ENCODE assay signal across 14 cellular contexts in the genomic region with DNA sequence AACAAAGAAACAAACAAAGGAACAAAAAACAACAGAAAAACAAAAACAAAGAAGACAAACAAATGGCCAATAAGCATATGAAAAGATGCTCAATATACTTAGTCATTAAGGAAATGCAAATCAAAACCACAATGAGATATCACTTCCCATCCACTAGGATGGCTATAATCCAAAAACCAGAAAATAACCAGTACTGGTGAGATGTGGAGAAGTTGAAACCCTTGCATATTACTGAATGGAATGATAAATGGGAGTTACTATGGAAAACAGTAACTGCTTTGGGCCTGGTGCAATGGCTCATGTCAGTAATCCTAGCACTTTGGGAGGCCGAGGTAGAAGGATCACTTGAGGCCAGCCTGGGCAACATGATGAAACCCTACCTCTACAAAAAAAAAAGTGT. TPM values are rescaled to one million over a fixed set of nuclear protein-coding genes. Genes with fewer than 3 reads are reported as not detected.
DNase-seq lines count a peak whose midpoint lies in the region; ATAC-seq and TF ChIP-seq lines count a peak whose summit lies in the region.
"Had no signal": no experiment of that assay in that cellular context is flagged by ENCODE, and none has a peak within 500 bp of the region (broad histone marks: within the 10 kb centered on the region; RNA-seq: fewer than 3 reads in every experiment).

No MANE protein-coding gene starts in this region.

- H3K36me3 Mint-ChIP-seq in CD4-positive, alpha-beta T cell (ENCODE audit: low read depth), result no peaks in the 10 kb centered on the region

- H3K9me2 ChIP-seq in SK-N-SH, result no peaks in the 10 kb centered on the region

- no peak overlapping the region for H3K4me3 Mint-ChIP-seq in CD4-positive, alpha-beta T cell
- H3K4me3 Mint-ChIP-seq: H9 had no signal

- no peaks in the 10 kb centered on the region for H4K20me1 ChIP-seq in SK-N-SH (ENCODE audit: insufficient read depth)
- no peaks in the 10 kb centered on the region for H4K20me1 ChIP-seq in fibroblast of lung (ENCODE audit: control insufficient read depth, extremely low read depth, insufficient read depth, low read length)
- H4K20me1 ChIP-seq: BLaER1 had no signal

- H3F3A ChIP-seq in SK-N-SH (replicated peaks; ENCODE audit: insufficient read depth), result no peaks in the 10 kb centered on the region

- H3K27me3 ChIP-seq in SK-N-SH (ENCODE audit: insufficient read depth), result no peaks in the 10 kb centered on the region
- H3K27me3 ChIP-seq in fibroblast of lung (ENCODE audit: control insufficient read depth, insufficient read depth, low read length), result no peaks in the 10 kb centered on the region
- no peaks in the 10 kb centered on the region for H3K27me3 ChIP-seq in CD4-positive, alpha-beta T cell (ENCODE audit: control insufficient read depth, insufficient read depth, low read length)
- H3K27me3 ChIP-seq: BLaER1 had no signal

- H3K27me3 Mint-ChIP-seq in CD4-positive, alpha-beta T cell, result no peaks in the 10 kb centered on the region

- TF ChIP-seq RAD21 in SK-N-SH (IDR thresholded peaks at IDR 0.05; ENCODE audit: low read length), result no peak

- no peaks in the 10 kb centered on the region; a peak in 1 of 4 replicates for H3K4me1 ChIP-seq in SK-N-SH (ENCODE audit: control insufficient read depth in 1 of 2, insufficient read depth in 2 of 2, low read depth in 1 of 2, low read length in 1 of 2)
- no peaks in the 10 kb centered on the region for H3K4me1 ChIP-seq in fibroblast of lung (ENCODE audit: control insufficient read depth, extremely low read depth, insufficient read depth, low read length)
- H3K4me1 ChIP-seq: BLaER1 had no signal

- H3K4me3 ChIP-seq in SK-N-SH (ENCODE audit: low read depth in 2 of 2, low read length in 1 of 2), result no peak overlapping the region
- H3K4me3 ChIP-seq in fibroblast of lung (replicated peaks in 1 of 4; ENCODE audit: control extremely low read depth in 1 of 4, insufficient read depth in 1 of 4, low read depth in 3 of 4, low read length in 4 of 4), result no peak overlapping the region
- H3K4me3 ChIP-seq: BLaER1, PC-9 had no signal

- intact Hi-C loops in CD4-positive, alpha-beta T cell (cut with DNase I, micrococcal nuclease), result no loop called here

- no peak for TF ChIP-seq EP300 in SK-N-SH (IDR thresholded peaks at IDR 0.05; ENCODE audit: borderline replicate concordance in 1 of 2, low read depth in 1 of 2, low read length in 1 of 2)

- H3K36me3 ChIP-seq in SK-N-SH (replicated peaks in 1 of 2; ENCODE audit: control insufficient read depth in 1 of 2, insufficient read depth in 2 of 2, low read length in 1 of 2) (no peaks in the 10 kb centered on the region), fibroblast of lung (ENCODE audit: control insufficient read depth, insufficient read depth, low read length) (no peaks in the 10 kb centered on the region)
- H3K36me3 ChIP-seq: BLaER1 had no signal

- 87% methylated on average over 1 of the region's 1 CpG for WGBS in SK-N-SH (ENCODE audit: low lambda C conversion rate)

- H3K4me1 Mint-ChIP-seq in CD4-positive, alpha-beta T cell (ENCODE audit: low read depth), result no peaks in the 10 kb centered on the region

- H3K4me2 ChIP-seq in SK-N-SH (no peak overlapping the region), fibroblast of lung (ENCODE audit: extremely low read depth, insufficient read depth, low read length) (no peak overlapping the region)
- H3K4me2 ChIP-seq: BLaER1, PC-9 had no signal

- POLR2A ChIA-PET in SK-N-SH (lab: Yijun Ruan, JAX), result no interaction called here
- POLR2A ChIA-PET in CD4-positive, alpha-beta T cell (lab: Charles Lee), result no interaction called here

- TF ChIP-seq CTCF in SK-N-SH (IDR thresholded peaks at IDR 0.05), result no peak
- no peak for TF ChIP-seq CTCF in fibroblast of lung (conservative IDR thresholded peaks at IDR 0.05 in 1 of 2, IDR thresholded peaks at IDR 0.05 in 1 of 2; ENCODE audit: low read depth in 1 of 2, low read length in 2 of 2)
- no peak for TF ChIP-seq CTCF in CD4-positive, alpha-beta T cell (IDR thresholded peaks at IDR 0.05)

- no peak for ATAC-seq in CD4-positive, alpha-beta T cell (ENCODE audit: poor library complexity)
- no peak for ATAC-seq in GM19463 (IDR thresholded peaks at IDR 0.05; ENCODE audit: unreplicated experiment)

- no peak overlapping the region for H3K27ac Mint-ChIP-seq in CD4-positive, alpha-beta T cell

- CTCF ChIA-PET in SK-N-SH (lab: Yijun Ruan, JAX), result interaction anchor here (5.9 kb wide), 1 partner anchor 7 kb away, joined by 73 read pairs; no protein-coding TSS in a partner anchor
- CTCF ChIA-PET in CD4-positive, alpha-beta T cell (lab: Charles Lee), result no interaction called here

- H2AFZ ChIP-seq in SK-N-SH (ENCODE audit: low read depth) (no peak overlapping the region), fibroblast of lung (ENCODE audit: low read length) (no peak overlapping the region)
- H2AFZ ChIP-seq: PC-9 had no signal

- H3K9me3 ChIP-seq in SK-N-SH, result no peaks in the 10 kb centered on the region
- H3K9me3 ChIP-seq in fibroblast of lung (ENCODE audit: control insufficient read depth, insufficient read depth, low read depth, low read length), result no peaks in the 10 kb centered on the region
- no peaks in the 10 kb centered on the region for H3K9me3 ChIP-seq in CD4-positive, alpha-beta T cell (ENCODE audit: control insufficient read depth, low read length)

- H3K27ac ChIP-seq in SK-N-SH (ENCODE audit: low read depth in 2 of 2, low read length in 1 of 2) (peak overlapping the region in 1 of 2 experiments; percentile 30; a peak in 1 of 4 replicates), fibroblast of lung (ENCODE audit: insufficient read depth, low read length) (no peak overlapping the region)
- no peak overlapping the region for H3K27ac ChIP-seq in CD4-positive, alpha-beta T cell (ENCODE audit: low read depth, low read length)
- H3K27ac ChIP-seq: BLaER1, PC-9 had no signal

- DNase-seq in GM04503 (ENCODE audit: low read depth), result peak; percentile 37
- no peak for DNase-seq in SK-N-SH
- DNase-seq in fibroblast of lung (ENCODE audit: low read depth in 2 of 2), result peak; percentile 42 to 76
- DNase-seq in myocyte (ENCODE audit: low read depth), result peak; percentile 7
- DNase-seq in CD4-positive, alpha-beta T cell, result no peak
- DNase-seq in NCI-H1105 (lab: John Stamatoyannopoulos, UW), result no peak
- DNase-seq: H9; NCI-H1436 treated with DMSO at 0.1 percent for 48 hours; NCI-H2227 treated with DMSO at 0.1 percent for 48 hours; NCI-H526; NK-92 treated with Interleukin-12 subunit alpha and Interleukin-12 subunit beta, amount 100 ng/mL, for 24 hours; PC-9 had no signal

- H3K9me3 Mint-ChIP-seq in CD4-positive, alpha-beta T cell, result no peaks in the 10 kb centered on the region

- H3K79me2 ChIP-seq in SK-N-SH (ENCODE audit: insufficient read depth) (no peaks in the 10 kb centered on the region), fibroblast of lung (ENCODE audit: control insufficient read depth, insufficient read depth, low read length) (no peaks in the 10 kb centered on the region)

- H3K9ac ChIP-seq in SK-N-SH (no peak overlapping the region), fibroblast of lung (ENCODE audit: insufficient read depth, low read length) (no peak overlapping the region)
- H3K9ac ChIP-seq: BLaER1 had no signal

TF ChIP-seq in SK-N-SH, 30 proteins besides CTCF, POLR2A, EP300 and RAD21 (continues in another document):
- TF ChIP-seq ELF1 (IDR thresholded peaks at IDR 0.05), result no peak
- TF ChIP-seq GABPA (IDR thresholded peaks at IDR 0.05; ENCODE audit: low read depth), result no peak
- TF ChIP-seq MEF2A (IDR thresholded peaks at IDR 0.05; ENCODE audit: borderline replicate concordance, low read depth), result no peak
- no peak for TF ChIP-seq NRF1 (IDR thresholded peaks at IDR 0.05; ENCODE audit: low read depth, low read length)
- TF ChIP-seq NFIC (IDR thresholded peaks at IDR 0.05; ENCODE audit: borderline replicate concordance), result peak; percentile 42; the same call in 1 of the 2 replicates
- TF ChIP-seq, protein P1, sequence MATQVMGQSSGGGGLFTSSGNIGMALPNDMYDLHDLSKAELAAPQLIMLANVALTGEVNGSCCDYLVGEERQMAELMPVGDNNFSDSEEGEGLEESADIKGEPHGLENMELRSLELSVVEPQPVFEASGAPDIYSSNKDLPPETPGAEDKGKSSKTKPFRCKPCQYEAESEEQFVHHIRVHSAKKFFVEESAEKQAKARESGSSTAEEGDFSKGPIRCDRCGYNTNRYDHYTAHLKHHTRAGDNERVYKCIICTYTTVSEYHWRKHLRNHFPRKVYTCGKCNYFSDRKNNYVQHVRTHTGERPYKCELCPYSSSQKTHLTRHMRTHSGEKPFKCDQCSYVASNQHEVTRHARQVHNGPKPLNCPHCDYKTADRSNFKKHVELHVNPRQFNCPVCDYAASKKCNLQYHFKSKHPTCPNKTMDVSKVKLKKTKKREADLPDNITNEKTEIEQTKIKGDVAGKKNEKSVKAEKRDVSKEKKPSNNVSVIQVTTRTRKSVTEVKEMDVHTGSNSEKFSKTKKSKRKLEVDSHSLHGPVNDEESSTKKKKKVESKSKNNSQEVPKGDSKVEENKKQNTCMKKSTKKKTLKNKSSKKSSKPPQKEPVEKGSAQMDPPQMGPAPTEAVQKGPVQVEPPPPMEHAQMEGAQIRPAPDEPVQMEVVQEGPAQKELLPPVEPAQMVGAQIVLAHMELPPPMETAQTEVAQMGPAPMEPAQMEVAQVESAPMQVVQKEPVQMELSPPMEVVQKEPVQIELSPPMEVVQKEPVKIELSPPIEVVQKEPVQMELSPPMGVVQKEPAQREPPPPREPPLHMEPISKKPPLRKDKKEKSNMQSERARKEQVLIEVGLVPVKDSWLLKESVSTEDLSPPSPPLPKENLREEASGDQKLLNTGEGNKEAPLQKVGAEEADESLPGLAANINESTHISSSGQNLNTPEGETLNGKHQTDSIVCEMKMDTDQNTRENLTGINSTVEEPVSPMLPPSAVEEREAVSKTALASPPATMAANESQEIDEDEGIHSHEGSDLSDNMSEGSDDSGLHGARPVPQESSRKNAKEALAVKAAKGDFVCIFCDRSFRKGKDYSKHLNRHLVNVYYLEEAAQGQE (IDR thresholded peaks at IDR 0.05; ENCODE audit: low read depth, low read length), result no peak

RNA-seq across cellular contexts. Expression of a gene that starts 44.9 kb away (rescaled TPM):
- polyA plus RNA-seq in SK-N-SH (2012; rRNA removed), result 115 and 151 TPM in 2 replicates
- 92.8 and 114 TPM in 2 replicates for polyA plus RNA-seq in SK-N-SH (2012; cell fraction: cytosol; rRNA removed)
- 125 and 168 TPM in 2 replicates for polyA plus RNA-seq in SK-N-SH (2012; cell fraction: nucleus; rRNA removed)
- total RNA-seq in fibroblast of lung, result 127 and 173 TPM in 2 replicates
- 184 and 190 TPM in 2 replicates for polyA plus RNA-seq in fibroblast of lung
- polyA plus RNA-seq in fibroblast of lung (2012), result 107 and 125 TPM in 2 replicates
- polyA minus RNA-seq in fibroblast of lung (ENCODE audit: low replicate concordance), result 147 and 168 TPM in 2 replicates
- 133 and 179 TPM in 2 replicates for total RNA-seq in myocyte
- 86.5 TPM for polyA plus RNA-seq in myocyte (2012)
- total RNA-seq in CD4-positive, alpha-beta T cell, result 1 to 10 TPM; 1.9 to 2.4 TPM

Comparison
In these comparisons a context has a peak if more than half of its experiments do, and no peak if none do; other contexts are left out.
1. DNase-seq: peak in GM04503 (single experiment), fibroblast of lung (2 of 2) and myocyte (single experiment); none in SK-N-SH (single experiment), CD4-positive, alpha-beta T cell (0 of 10) and NCI-H1105 (single experiment).
2. RNA of a gene that starts 44.9 kb away (total RNA-seq): 133 to 179 TPM in myocyte and 127 to 173 TPM in fibroblast of lung; 1.9 to 2.4 TPM in CD4-positive, alpha-beta T cell; every median in the first group is over 10 times any median in the second.